In genomic region chr18:23587220-23587642, GRCh38 we compare ENCODE assay signal across 8 cellular contexts. TPM values are rescaled to one million over a fixed set of nuclear protein-coding genes. Genes with fewer than 3 reads are reported as not detected.
DNase-seq lines count a peak whose midpoint lies in the region; ATAC-seq and TF ChIP-seq lines count a peak whose summit lies in the region.

No MANE protein-coding gene starts in this region.

- no peak overlapping the region for H3K9ac ChIP-seq in neuronal stem cell (ENCODE audit: low read depth, low read length, poor library complexity)

- WGBS in neuronal stem cell (ENCODE audit: extremely low coverage in 2 of 2, insufficient read length in 2 of 2, insufficient replicate concordance in 1 of 2), 2 donors, result no CpG with 5 or more reads among the region's 7 CpGs
- 48 to 50% methylated on average over 7 of the region's 7 CpGs for whole genome bisulfite sequencing in aorta, 2 donors

- peak overlapping the region; percentile 87 to 98 (median 96) for H3K27ac Mint-ChIP-seq in CD4-positive, alpha-beta memory T cell

- H4K8ac ChIP-seq in neuronal stem cell (ENCODE audit: low read depth, low read length), result no peak overlapping the region

- intact Hi-C loops in CD4-positive, alpha-beta memory T cell (cut with micrococcal nuclease), result loop anchor here (1.0 to 5.0 kb wide), 6 partner anchors 24 to 655 kb away; partner anchors contain the start of gene RBBP8
- intact Hi-C loops in dorsolateral prefrontal cortex (cut with DNase I) (loop anchor here (1.0 to 5.0 kb wide), 5 partner anchors 70 to 455 kb away; partner anchors contain the start of gene RIOK3 (in 1 of the 2)), aorta (cut with DNase I) (loop anchor here (5.0 kb wide), 2 partner anchors 70 to 85 kb away; partner anchors contain the start of gene RMC1 (in 1 of the 2))

- H3K79me1 ChIP-seq in neuronal stem cell (ENCODE audit: low read depth, low read length), result peaks cover 5% of the 10 kb centered on the region

- peak in 6 of 56 donors; percentile 0 to 43 (median 16) for TF ChIP-seq CTCF in dorsolateral prefrontal cortex (IDR thresholded peaks at IDR 0.05 in 54 of 56, conservative IDR thresholded peaks at IDR 0.05 in 2 of 56; ENCODE audit: low read depth in 1 of 56, partially characterized antibody in 56 of 56)

- CTCF ChIA-PET in CD4-positive, alpha-beta memory T cell (lab: Charles Lee; ENCODE audit: partially characterized antibody), result interaction anchor here (0.7 to 6.1 kb wide), 9 partner anchors 24 to 89 kb away, joined by 3 to 85 read pairs (median 6); no protein-coding TSS in a partner anchor

- H4K91ac ChIP-seq in neuronal stem cell (ENCODE audit: low read depth, low read length, poor library complexity), result no peak overlapping the region

- H2BK12ac ChIP-seq in neuronal stem cell (ENCODE audit: low read length), result peak overlapping the region; percentile 67

- peak overlapping the region; percentile 79 for H2AK5ac ChIP-seq in neuronal stem cell (ENCODE audit: low read depth, low read length)

- H3K14ac ChIP-seq in neuronal stem cell (ENCODE audit: low read length), result no peak overlapping the region

- peaks cover 19 to 40% (median 30%) of the 10 kb centered on the region in 4 donors for H3K4me1 Mint-ChIP-seq in CD4-positive, alpha-beta memory T cell

- peak overlapping the region; percentile 98 for H2AFZ ChIP-seq in neuronal stem cell (ENCODE audit: low read length)

- no peak overlapping the region for H2BK120ac ChIP-seq in neuronal stem cell (ENCODE audit: low read depth, low read length)

- H3K9me3 Mint-ChIP-seq in CD4-positive, alpha-beta memory T cell, result no peaks in the 10 kb centered on the region

- no peak for DNase-seq in CD4-positive, alpha-beta memory T cell
- peak; percentile 22 for DNase-seq in LoVo (ENCODE audit: low spot score)
- DNase-seq in dorsolateral prefrontal cortex, result no peak
- DNase-seq in neuronal stem cell (ENCODE audit: low spot score), result no peak
- no peak for DNase-seq in aorta
- DNase-seq in NCI-H2081 treated with DMSO at 0.1 percent for 48 hours (lab: John Stamatoyannopoulos, UW), result no peak
- no peak for DNase-seq in NAMALWA (ENCODE audit: low spot score)
- no peak for DNase-seq in activated CD4-positive, CD25-positive, alpha-beta regulatory T cell (lab: John Stamatoyannopoulos, UW)

- peak overlapping the region; percentile 83 for H2BK15ac ChIP-seq in neuronal stem cell (ENCODE audit: low read length)

- no peaks in the 10 kb centered on the region for H3K27me3 ChIP-seq in CD4-positive, alpha-beta memory T cell (ENCODE audit: insufficient read depth, low read length)
- H3K27me3 ChIP-seq in dorsolateral prefrontal cortex, result no peaks in the 10 kb centered on the region
- peaks cover 0 to 2% (median 0%) of the 10 kb centered on the region in 3 experiments for H3K27me3 ChIP-seq in neuronal stem cell (ENCODE audit: control insufficient read depth in 3 of 3, insufficient read depth in 3 of 3, low read depth in 1 of 3, low read length in 3 of 3)
- H3K27me3 ChIP-seq in aorta (ENCODE audit: control insufficient read depth in 1 of 2, insufficient read depth in 2 of 2, low read length in 1 of 2), result no peaks in the 10 kb centered on the region

- peaks cover 0 to 13% of the 10 kb centered on the region in 2 donors for H3K36me3 Mint-ChIP-seq in CD4-positive, alpha-beta memory T cell

- H3K4me1 ChIP-seq in CD4-positive, alpha-beta memory T cell (ENCODE audit: insufficient read depth, low read length), result peaks cover 38% of the 10 kb centered on the region
- H3K4me1 ChIP-seq in neuronal stem cell (ENCODE audit: control insufficient read depth in 2 of 2, insufficient read depth in 1 of 2, low read depth in 1 of 2, low read length in 2 of 2), result peaks cover 0 to 8% of the 10 kb centered on the region in 2 donors
- H3K4me1 ChIP-seq in aorta (ENCODE audit: control insufficient read depth in 1 of 2, insufficient read depth in 2 of 2, low read length in 2 of 2), result peaks cover 0 to 6% of the 10 kb centered on the region in 2 donors

- H3K4me3 Mint-ChIP-seq in CD4-positive, alpha-beta memory T cell, result peak overlapping the region; percentile 87 to 96 (median 93)

- POLR2A ChIA-PET in CD4-positive, alpha-beta memory T cell (lab: Charles Lee; ENCODE audit: partially characterized antibody), result interaction anchor here (0.7 to 2.1 kb wide), 6 partner anchors 44 to 89 kb away, joined by 3 to 16 read pairs (median 4); no protein-coding TSS in a partner anchor

- peak overlapping the region; percentile 65 for H3K18ac ChIP-seq in neuronal stem cell (ENCODE audit: low read length)

- H3K27ac ChIP-seq in CD4-positive, alpha-beta memory T cell (ENCODE audit: low read depth, low read length), result peak overlapping the region; percentile 97
- H3K27ac ChIP-seq in dorsolateral prefrontal cortex (peak overlapping the region in 57 of 59 donors; percentile 92 to 100 (median 100)), neuronal stem cell (replicated peaks; ENCODE audit: low read length) (no peak overlapping the region), aorta (ENCODE audit: low read depth in 1 of 2, low read length in 2 of 2) (peak overlapping the region in 1 of 2 donors; percentile 87)

- peak overlapping the region; percentile 17 to 87 for H3K4me3 ChIP-seq in CD4-positive, alpha-beta memory T cell (ENCODE audit: low read length in 2 of 2)
- H3K4me3 ChIP-seq in dorsolateral prefrontal cortex, result peak overlapping the region; percentile 67 to 100 (median 95)
- H3K4me3 ChIP-seq in neuronal stem cell (ENCODE audit: low read length in 2 of 2), result peak overlapping the region in 1 of 2 donors; percentile 77
- H3K4me3 ChIP-seq in aorta (ENCODE audit: low read length in 2 of 2), result peak overlapping the region in 1 of 2 donors; percentile 43

- H3K23ac ChIP-seq in neuronal stem cell (ENCODE audit: low read depth, low read length, poor library complexity), result no peak overlapping the region

- H3K36me3 ChIP-seq in CD4-positive, alpha-beta memory T cell (ENCODE audit: insufficient read depth, low read length), result no peaks in the 10 kb centered on the region
- H3K36me3 ChIP-seq in neuronal stem cell (replicated peaks in 1 of 2; ENCODE audit: control insufficient read depth in 2 of 2, insufficient read depth in 2 of 2, low read length in 2 of 2), result no peaks in the 10 kb centered on the region
- no peaks in the 10 kb centered on the region for H3K36me3 ChIP-seq in aorta (ENCODE audit: control insufficient read depth in 1 of 2, insufficient read depth in 2 of 2, low read length in 1 of 2)

- no peak for ATAC-seq in aorta (ENCODE audit: low FRiP score)

- no peak overlapping the region for H2BK5ac ChIP-seq in neuronal stem cell (ENCODE audit: low read length)

- H3K27me3 Mint-ChIP-seq in CD4-positive, alpha-beta memory T cell, result peaks cover 0 to 4% of the 10 kb centered on the region in 2 donors

- H3K4ac ChIP-seq in neuronal stem cell (ENCODE audit: low read length), result no peak overlapping the region

- no peaks in the 10 kb centered on the region for H3K9me3 ChIP-seq in CD4-positive, alpha-beta memory T cell (ENCODE audit: control insufficient read depth in 1 of 2, low read length in 2 of 2)
- no peaks in the 10 kb centered on the region for H3K9me3 ChIP-seq in neuronal stem cell (replicated peaks in 1 of 2; ENCODE audit: control insufficient read depth in 2 of 2, insufficient read depth in 1 of 2, low read depth in 1 of 2, low read length in 2 of 2)
- H3K9me3 ChIP-seq in aorta (ENCODE audit: control insufficient read depth, low read length), result no peaks in the 10 kb centered on the region

- no peak overlapping the region for H3K4me2 ChIP-seq in neuronal stem cell (ENCODE audit: insufficient read depth, low read length, poor library complexity, severe bottlenecking)

RNA-seq across cellular contexts. Expression of gene NPC1, which starts 0.9 kb away (rescaled TPM):
- total RNA-seq in CD4-positive, alpha-beta memory T cell, result 10 to 100 TPM; 62.9 to 64.5 TPM
- polyA plus RNA-seq in CD4-positive, alpha-beta memory T cell, result 10 to 100 TPM; 14.0 to 21.9 TPM
- 100 to 1,000 TPM in 58 of 120 experiments, 10 to 100 TPM in 62; 45.2 to 321 (median 99.6) TPM for total RNA-seq in dorsolateral prefrontal cortex
- polyA plus RNA-seq in neuronal stem cell (2013, experiment 1 of 2), result 21.0 TPM
- 21.8 TPM for polyA plus RNA-seq in neuronal stem cell (2013, experiment 2 of 2)
- total RNA-seq in aorta, result 10 to 100 TPM; 57.6 to 81.0 TPM
- polyA plus RNA-seq in aorta, result 10 to 100 TPM; 16.2 to 29.8 TPM
